24 cellular contexts compared by ENCODE assay signal in the genomic region with DNA sequence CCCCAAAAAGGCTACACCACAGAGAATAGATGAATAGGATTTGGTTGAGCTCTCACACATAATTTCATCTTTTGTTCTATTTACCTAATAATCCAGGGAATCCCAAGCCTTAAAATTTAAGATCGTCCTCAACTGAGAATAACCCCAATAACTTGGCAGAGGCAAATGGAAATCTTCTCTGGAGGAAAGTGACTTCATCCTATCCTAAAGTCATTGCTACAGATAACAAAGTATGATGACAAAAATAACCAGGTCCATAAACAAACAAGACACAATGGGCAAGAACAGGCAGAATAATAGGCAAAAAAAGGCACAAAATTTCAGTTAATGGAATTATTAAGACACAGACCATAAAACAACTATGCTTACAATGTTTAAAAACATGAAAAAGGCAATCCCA.
"Had no signal": no experiment of that assay in that cellular context is flagged by ENCODE, and none has a peak within 500 bp of the region (broad histone marks: within the 10 kb centered on the region; RNA-seq: fewer than 3 reads in every experiment).

No MANE protein-coding gene starts in this region.

- H3K9me3 ChIP-seq: heart right ventricle, left ventricle myocardium inferior, neutrophil, right atrium auricular region, right lobe of liver, suprapubic skin, thoracic aorta, tibial nerve, vagina had no signal

- H2AFZ ChIP-seq: neural progenitor cell had no signal

- H3K4me3 ChIP-seq: heart right ventricle, left ventricle myocardium inferior, lung, neural progenitor cell, right atrium auricular region, right lobe of liver, suprapubic skin, thoracic aorta, tibial nerve, vagina had no signal

- H3K4me1 ChIP-seq: left ventricle myocardium inferior, neural progenitor cell, right atrium auricular region, right lobe of liver, tibial nerve, vagina had no signal

- H3K9ac ChIP-seq: neural progenitor cell had no signal

- DNase-seq: heart right ventricle; hippocampal formation; islet precursor cell; left ventricle myocardium inferior; mesendoderm; naive B cell; natural killer cell; nephron progenitor cell; occipital lobe; right lobe of liver; stimulated activated CD4-positive, alpha-beta T cell treated with anti-CD3 and anti-CD28 coated beads, Interleukin-12 subunit alpha, Interleukin-12 subunit beta, amount 100 ng/mL, for 4 hours; stimulated activated CD4-positive, alpha-beta T cell treated with anti-CD3 and anti-CD28 coated beads, Interleukin-15, amount 100 ng/mL, for 24 hours; stimulated activated CD4-positive, alpha-beta T cell treated with anti-CD3 and anti-CD28 coated beads, Interleukin-2, amount 100 ng/mL, for 24 hours; stimulated activated CD4-positive, alpha-beta T cell treated with anti-CD3 and anti-CD28 coated beads, Interleukin-4, amount 100 ng/mL, for 1 hour; stimulated activated naive B cell treated with anti-CD40 and anti-IgM and Interleukin-4, amounts not matched to agents 10 μg/mL and 1 μg/mL and 100 μg/mL, for 72 hours; stimulated activated naive CD8-positive, alpha-beta T cell treated with anti-CD3 and anti-CD28 coated beads, Interleukin-15, Interleukin-2, amounts not matched to agents 100 U/mL and 50 U/mL, for 24 hours had no signal

- H3K27ac ChIP-seq: heart right ventricle, left ventricle myocardium inferior, neural progenitor cell, neutrophil, right atrium auricular region, right lobe of liver, suprapubic skin, thoracic aorta, tibial nerve, vagina had no signal

- ATAC-seq: heart right ventricle; natural killer cell; right lobe of liver; stimulated activated naive B cell treated with anti-CD40 and anti-IgM and Interleukin-4, amounts not matched to agents 10 μg/mL and 1 μg/mL and 100 μg/mL, for 72 hours; stimulated activated naive CD8-positive, alpha-beta T cell treated with anti-CD3 and anti-CD28 coated beads, Interleukin-15, Interleukin-2, amounts not matched to agents 100 U/mL and 50 U/mL, for 24 hours had no signal

- H3K36me3 ChIP-seq: heart right ventricle, left ventricle myocardium inferior, neural progenitor cell, neutrophil, right atrium auricular region, right lobe of liver, suprapubic skin, thoracic aorta, tibial nerve, vagina had no signal

- H3K27me3 ChIP-seq: neural progenitor cell, neutrophil, right atrium auricular region, suprapubic skin, vagina had no signal

- H3K4me2 ChIP-seq: neural progenitor cell had no signal
